In genomic region chr2:155690785-155691184, GRCh38 we compare ENCODE assay signal across 10 cellular contexts.
DNase-seq lines count a peak whose midpoint lies in the region; ATAC-seq, FAIRE-seq and TF ChIP-seq lines count a peak whose summit lies in the region.
"Had no signal": no experiment of that assay in that cellular context is flagged by ENCODE, and none has a peak within 500 bp of the region (broad histone marks: within the 10 kb centered on the region; RNA-seq: fewer than 3 reads in every experiment).

No MANE protein-coding gene starts in this region.

- FAIRE-seq in small intestine (lab: Jason Lieb, UNC), result no peak

- H3K27ac ChIP-seq in osteoblast (ENCODE audit: low read depth, low read length), result no peak overlapping the region
- H3K27ac ChIP-seq in small intestine (ENCODE audit: low read depth in 1 of 2, low read length in 1 of 2), result no peak overlapping the region

- no peaks in the 10 kb centered on the region for H3K36me3 ChIP-seq in osteoblast (ENCODE audit: insufficient read depth, low read length)
- H3K36me3 ChIP-seq in small intestine (ENCODE audit: control insufficient read depth in 2 of 2, insufficient read depth in 2 of 2, low read length in 2 of 2), result no peaks in the 10 kb centered on the region

- no peak for TF ChIP-seq CTCF in osteoblast (IDR thresholded peaks at IDR 0.05; ENCODE audit: extremely low read depth, low read depth, low read length)

- H3K4me1 ChIP-seq in osteoblast (ENCODE audit: insufficient read depth, low read length), result no peaks in the 10 kb centered on the region
- no peaks in the 10 kb centered on the region for H3K4me1 ChIP-seq in small intestine (ENCODE audit: control insufficient read depth in 2 of 2, insufficient read depth in 1 of 2, low read depth in 1 of 2, low read length in 1 of 2)

- no peaks in the 10 kb centered on the region for H4K20me1 ChIP-seq in osteoblast (ENCODE audit: insufficient read depth, low read length)

- no peak overlapping the region for H3K4me2 ChIP-seq in osteoblast (ENCODE audit: insufficient read depth, low read length)

- H3K27me3 ChIP-seq in osteoblast (ENCODE audit: insufficient read depth, low read length) (no peaks in the 10 kb centered on the region), small intestine (ENCODE audit: control insufficient read depth in 2 of 2, insufficient read depth in 2 of 2, low read length in 2 of 2) (no peaks in the 10 kb centered on the region)

- peak; percentile 89 for ATAC-seq in GM19043 (IDR thresholded peaks at IDR 0.05; ENCODE audit: low read depth, unreplicated experiment)
- ATAC-seq in HG02763 (IDR thresholded peaks at IDR 0.05; ENCODE audit: unreplicated experiment), result peak; percentile 84
- peak; percentile 84 for ATAC-seq in HG03558 (IDR thresholded peaks at IDR 0.05; ENCODE audit: extremely low read depth, unreplicated experiment)
- ATAC-seq: left ventricle myocardium superior had no signal

- DNase-seq in osteoblast (ENCODE audit: insufficient read length, low spot score, missing footprints), result peak; percentile 25
- no peak for DNase-seq in small intestine
- DNase-seq in NCI-H2227 (lab: John Stamatoyannopoulos, UW; ENCODE audit: unreplicated experiment), result no peak
- DNase-seq in cerebellar cortex (ENCODE audit: low spot score), result no peak
- DNase-seq: left ventricle myocardium superior, NCI-H69, T1000 had no signal

- H3K4me3 ChIP-seq in osteoblast (ENCODE audit: insufficient read depth, low read length) (no peak overlapping the region), small intestine (ENCODE audit: low read depth in 1 of 2, low read length in 2 of 2) (no peak overlapping the region)

- WGBS in small intestine, 3 donors, result 62 to 69% (median 64%) methylated on average over 2 of the region's 2 CpGs

- H3K9me3 ChIP-seq in osteoblast (ENCODE audit: low read depth, low read length) (no peaks in the 10 kb centered on the region), small intestine (ENCODE audit: control insufficient read depth, low read depth) (no peaks in the 10 kb centered on the region)

- no peak overlapping the region for H2AFZ ChIP-seq in osteoblast (ENCODE audit: low read length)

- no peaks in the 10 kb centered on the region for H3K79me2 ChIP-seq in osteoblast (ENCODE audit: insufficient read depth, low read length)
